ENCODE assay signal across 1 cellular context in the genomic region with DNA sequence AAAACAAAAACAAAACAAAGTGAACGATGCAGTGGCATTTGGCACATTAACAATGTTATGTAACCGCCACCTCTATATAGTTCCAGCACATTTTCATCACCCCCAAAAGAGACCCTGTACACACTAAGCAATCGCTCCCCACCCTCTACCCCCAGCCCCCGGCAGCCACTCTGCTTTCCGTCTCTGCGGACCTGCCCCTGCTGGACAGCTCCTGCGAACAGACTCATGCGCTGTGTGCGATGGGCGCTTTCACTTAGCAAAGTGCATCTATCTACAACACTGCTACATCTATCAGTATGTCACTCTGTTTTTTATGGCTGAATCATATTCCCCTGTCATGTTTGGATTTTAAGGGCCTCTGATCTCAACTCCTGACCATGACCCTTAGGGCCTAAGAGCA.
TF ChIP-seq lines count a peak whose summit lies in the region.

No MANE protein-coding gene starts in this region.

TF ChIP-seq in SK-N-SH, 30 proteins besides CTCF, POLR2A, EP300 and RAD21 (continued from another document):
- TF ChIP-seq, protein P1, sequence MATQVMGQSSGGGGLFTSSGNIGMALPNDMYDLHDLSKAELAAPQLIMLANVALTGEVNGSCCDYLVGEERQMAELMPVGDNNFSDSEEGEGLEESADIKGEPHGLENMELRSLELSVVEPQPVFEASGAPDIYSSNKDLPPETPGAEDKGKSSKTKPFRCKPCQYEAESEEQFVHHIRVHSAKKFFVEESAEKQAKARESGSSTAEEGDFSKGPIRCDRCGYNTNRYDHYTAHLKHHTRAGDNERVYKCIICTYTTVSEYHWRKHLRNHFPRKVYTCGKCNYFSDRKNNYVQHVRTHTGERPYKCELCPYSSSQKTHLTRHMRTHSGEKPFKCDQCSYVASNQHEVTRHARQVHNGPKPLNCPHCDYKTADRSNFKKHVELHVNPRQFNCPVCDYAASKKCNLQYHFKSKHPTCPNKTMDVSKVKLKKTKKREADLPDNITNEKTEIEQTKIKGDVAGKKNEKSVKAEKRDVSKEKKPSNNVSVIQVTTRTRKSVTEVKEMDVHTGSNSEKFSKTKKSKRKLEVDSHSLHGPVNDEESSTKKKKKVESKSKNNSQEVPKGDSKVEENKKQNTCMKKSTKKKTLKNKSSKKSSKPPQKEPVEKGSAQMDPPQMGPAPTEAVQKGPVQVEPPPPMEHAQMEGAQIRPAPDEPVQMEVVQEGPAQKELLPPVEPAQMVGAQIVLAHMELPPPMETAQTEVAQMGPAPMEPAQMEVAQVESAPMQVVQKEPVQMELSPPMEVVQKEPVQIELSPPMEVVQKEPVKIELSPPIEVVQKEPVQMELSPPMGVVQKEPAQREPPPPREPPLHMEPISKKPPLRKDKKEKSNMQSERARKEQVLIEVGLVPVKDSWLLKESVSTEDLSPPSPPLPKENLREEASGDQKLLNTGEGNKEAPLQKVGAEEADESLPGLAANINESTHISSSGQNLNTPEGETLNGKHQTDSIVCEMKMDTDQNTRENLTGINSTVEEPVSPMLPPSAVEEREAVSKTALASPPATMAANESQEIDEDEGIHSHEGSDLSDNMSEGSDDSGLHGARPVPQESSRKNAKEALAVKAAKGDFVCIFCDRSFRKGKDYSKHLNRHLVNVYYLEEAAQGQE (IDR thresholded peaks at IDR 0.05; ENCODE audit: low read depth, low read length): 0 out of 2 replicates have a peak, but pooled peaks have one; percentile 55
